Comparison of ENCODE assay signal across 1 cellular context in the genomic region with DNA sequence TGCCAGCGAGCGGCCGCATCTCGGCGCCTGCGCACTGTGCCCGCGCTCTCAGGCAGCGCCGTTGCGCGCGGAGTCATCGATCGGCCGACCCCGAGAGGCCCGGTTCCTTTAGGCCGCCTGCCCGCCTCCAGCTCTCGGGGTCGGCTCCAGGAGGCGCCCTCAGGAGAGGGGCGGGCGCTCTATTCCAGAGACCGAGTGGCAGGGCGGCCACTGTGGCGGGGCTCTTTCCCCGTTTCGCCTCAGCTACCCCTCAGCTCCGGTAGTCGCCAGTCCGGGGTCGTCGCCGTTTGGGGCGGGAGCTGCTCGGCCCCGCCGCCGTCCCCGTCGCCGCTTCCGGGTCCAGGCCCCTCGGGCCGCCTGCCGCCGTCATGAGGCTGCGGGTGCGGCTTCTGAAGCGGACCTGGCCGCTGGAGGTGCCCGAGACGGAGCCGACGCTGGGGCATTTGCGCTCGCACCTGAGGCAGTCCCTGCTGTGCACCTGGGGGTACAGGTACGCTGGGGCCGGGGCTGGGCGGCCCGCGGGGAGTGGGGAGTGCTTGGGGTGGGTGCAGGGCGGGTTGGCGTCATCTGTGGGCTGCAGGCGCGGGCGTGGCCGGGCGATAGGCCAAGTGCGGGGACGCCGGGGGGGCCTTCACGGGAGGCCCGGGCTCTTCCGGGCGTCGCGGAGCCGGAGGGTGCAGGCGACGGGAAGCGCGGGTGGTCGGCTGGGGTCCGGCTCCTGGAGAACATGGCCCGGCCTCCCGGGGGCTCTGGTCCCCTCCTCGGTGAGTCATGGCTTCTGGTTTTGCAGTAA.
A peak's percentile ranks its signal among the peaks of the same experiment; 100 is the strongest.
TF ChIP-seq lines count a peak whose summit lies in the region.

A gene (plus strand): TSS at position 177 of the 793 bp plus-strand sequence. CDS start 192 bp downstream, at position 369.

TF ChIP-seq in K562, 482 proteins besides CTCF, POLR2A, EP300 and RAD21 (continued from another document and continues in another):
- TF ChIP-seq, protein P1, sequence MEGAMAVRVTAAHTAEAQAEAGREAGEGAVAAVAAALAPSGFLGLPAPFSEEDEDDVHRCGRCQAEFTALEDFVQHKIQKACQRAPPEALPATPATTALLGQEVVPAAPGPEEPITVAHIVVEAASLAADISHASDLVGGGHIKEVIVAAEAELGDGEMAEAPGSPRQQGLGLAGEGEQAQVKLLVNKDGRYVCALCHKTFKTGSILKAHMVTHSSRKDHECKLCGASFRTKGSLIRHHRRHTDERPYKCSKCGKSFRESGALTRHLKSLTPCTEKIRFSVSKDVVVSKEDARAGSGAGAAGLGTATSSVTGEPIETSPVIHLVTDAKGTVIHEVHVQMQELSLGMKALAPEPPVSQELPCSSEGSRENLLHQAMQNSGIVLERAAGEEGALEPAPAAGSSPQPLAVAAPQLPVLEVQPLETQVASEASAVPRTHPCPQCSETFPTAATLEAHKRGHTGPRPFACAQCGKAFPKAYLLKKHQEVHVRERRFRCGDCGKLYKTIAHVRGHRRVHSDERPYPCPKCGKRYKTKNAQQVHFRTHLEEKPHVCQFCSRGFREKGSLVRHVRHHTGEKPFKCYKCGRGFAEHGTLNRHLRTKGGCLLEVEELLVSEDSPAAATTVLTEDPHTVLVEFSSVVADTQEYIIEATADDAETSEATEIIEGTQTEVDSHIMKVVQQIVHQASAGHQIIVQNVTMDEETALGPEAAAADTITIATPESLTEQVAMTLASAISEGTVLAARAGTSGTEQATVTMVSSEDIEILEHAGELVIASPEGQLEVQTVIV (CRISPR knock-in tag; IDR thresholded peaks at IDR 0.05; ENCODE audit: borderline replicate concordance), result no peak
- no peak for TF ChIP-seq ZNF431 (CRISPR knock-in tag; IDR thresholded peaks at IDR 0.05)
- TF ChIP-seq PTRF (tag; IDR thresholded peaks at IDR 0.05), result no peak
- TF ChIP-seq NCOA4 (IDR thresholded peaks at IDR 0.05; ENCODE audit: partially characterized antibody), result no peak
- no peak for TF ChIP-seq ADNP (tag; IDR thresholded peaks at IDR 0.05)
- TF ChIP-seq, protein P2, sequence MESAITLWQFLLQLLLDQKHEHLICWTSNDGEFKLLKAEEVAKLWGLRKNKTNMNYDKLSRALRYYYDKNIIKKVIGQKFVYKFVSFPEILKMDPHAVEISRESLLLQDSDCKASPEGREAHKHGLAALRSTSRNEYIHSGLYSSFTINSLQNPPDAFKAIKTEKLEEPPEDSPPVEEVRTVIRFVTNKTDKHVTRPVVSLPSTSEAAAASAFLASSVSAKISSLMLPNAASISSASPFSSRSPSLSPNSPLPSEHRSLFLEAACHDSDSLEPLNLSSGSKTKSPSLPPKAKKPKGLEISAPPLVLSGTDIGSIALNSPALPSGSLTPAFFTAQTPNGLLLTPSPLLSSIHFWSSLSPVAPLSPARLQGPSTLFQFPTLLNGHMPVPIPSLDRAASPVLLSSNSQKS (CRISPR knock-in tag; IDR thresholded peaks at IDR 0.05), result no peak
- TF ChIP-seq FOXJ2 (tag; IDR thresholded peaks at IDR 0.05), result no peak
- no peak for TF ChIP-seq PHTF2 (CRISPR knock-in tag; IDR thresholded peaks at IDR 0.05)
- no peak for TF ChIP-seq DPF2 (IDR thresholded peaks at IDR 0.05)
- no peak for TF ChIP-seq ZNF695 (CRISPR knock-in tag; IDR thresholded peaks at IDR 0.05)
- TF ChIP-seq TAF7 (tag; IDR thresholded peaks at IDR 0.05), result no peak
- TF ChIP-seq, protein P3, sequence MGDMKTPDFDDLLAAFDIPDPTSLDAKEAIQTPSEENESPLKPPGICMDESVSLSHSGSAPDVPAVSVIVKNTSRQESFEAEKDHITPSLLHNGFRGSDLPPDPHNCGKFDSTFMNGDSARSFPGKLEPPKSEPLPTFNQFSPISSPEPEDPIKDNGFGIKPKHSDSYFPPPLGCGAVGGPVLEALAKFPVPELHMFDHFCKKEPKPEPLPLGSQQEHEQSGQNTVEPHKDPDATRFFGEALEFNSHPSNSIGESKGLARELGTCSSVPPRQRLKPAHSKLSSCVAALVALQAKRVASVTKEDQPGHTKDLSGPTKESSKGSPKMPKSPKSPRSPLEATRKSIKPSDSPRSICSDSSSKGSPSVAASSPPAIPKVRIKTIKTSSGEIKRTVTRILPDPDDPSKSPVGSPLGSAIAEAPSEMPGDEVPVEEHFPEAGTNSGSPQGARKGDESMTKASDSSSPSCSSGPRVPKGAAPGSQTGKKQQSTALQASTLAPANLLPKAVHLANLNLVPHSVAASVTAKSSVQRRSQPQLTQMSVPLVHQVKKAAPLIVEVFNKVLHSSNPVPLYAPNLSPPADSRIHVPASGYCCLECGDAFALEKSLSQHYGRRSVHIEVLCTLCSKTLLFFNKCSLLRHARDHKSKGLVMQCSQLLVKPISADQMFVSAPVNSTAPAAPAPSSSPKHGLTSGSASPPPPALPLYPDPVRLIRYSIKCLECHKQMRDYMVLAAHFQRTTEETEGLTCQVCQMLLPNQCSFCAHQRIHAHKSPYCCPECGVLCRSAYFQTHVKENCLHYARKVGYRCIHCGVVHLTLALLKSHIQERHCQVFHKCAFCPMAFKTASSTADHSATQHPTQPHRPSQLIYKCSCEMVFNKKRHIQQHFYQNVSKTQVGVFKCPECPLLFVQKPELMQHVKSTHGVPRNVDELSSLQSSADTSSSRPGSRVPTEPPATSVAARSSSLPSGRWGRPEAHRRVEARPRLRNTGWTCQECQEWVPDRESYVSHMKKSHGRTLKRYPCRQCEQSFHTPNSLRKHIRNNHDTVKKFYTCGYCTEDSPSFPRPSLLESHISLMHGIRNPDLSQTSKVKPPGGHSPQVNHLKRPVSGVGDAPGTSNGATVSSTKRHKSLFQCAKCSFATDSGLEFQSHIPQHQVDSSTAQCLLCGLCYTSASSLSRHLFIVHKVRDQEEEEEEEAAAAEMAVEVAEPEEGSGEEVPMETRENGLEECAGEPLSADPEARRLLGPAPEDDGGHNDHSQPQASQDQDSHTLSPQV (IDR thresholded peaks at IDR 0.05), result no peak
- TF ChIP-seq, protein P4, sequence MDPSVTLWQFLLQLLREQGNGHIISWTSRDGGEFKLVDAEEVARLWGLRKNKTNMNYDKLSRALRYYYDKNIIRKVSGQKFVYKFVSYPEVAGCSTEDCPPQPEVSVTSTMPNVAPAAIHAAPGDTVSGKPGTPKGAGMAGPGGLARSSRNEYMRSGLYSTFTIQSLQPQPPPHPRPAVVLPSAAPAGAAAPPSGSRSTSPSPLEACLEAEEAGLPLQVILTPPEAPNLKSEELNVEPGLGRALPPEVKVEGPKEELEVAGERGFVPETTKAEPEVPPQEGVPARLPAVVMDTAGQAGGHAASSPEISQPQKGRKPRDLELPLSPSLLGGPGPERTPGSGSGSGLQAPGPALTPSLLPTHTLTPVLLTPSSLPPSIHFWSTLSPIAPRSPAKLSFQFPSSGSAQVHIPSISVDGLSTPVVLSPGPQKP (CRISPR knock-in tag; IDR thresholded peaks at IDR 0.05), result no peak
- no peak for TF ChIP-seq ZNF12 (CRISPR knock-in tag; IDR thresholded peaks at IDR 0.05)
- TF ChIP-seq ARHGAP35 (IDR thresholded peaks at IDR 0.05; ENCODE audit: partially characterized antibody), result no peak
- no peak for TF ChIP-seq KLF16 (IDR thresholded peaks at IDR 0.05)
- TF ChIP-seq L3MBTL2 (IDR thresholded peaks at IDR 0.05), result peak; percentile 74
- no peak for TF ChIP-seq ESRRA (IDR thresholded peaks at IDR 0.05; ENCODE audit: borderline replicate concordance, low read depth)
- TF ChIP-seq ILK (tag; IDR thresholded peaks at IDR 0.05; ENCODE audit: borderline replicate concordance, low read depth), result no peak
- no peak for TF ChIP-seq ZNF263 (CRISPR knock-in tag; IDR thresholded peaks at IDR 0.05; ENCODE audit: borderline replicate concordance)
- TF ChIP-seq POLR3G (IDR thresholded peaks at IDR 0.05; ENCODE audit: extremely low read depth, insufficient read length, insufficient replicate concordance), result no peak
- TF ChIP-seq KLF6 (CRISPR knock-in tag; IDR thresholded peaks at IDR 0.05; ENCODE audit: borderline replicate concordance), result no peak
- TF ChIP-seq WHSC1 (IDR thresholded peaks at IDR 0.05; ENCODE audit: low read length), result no peak
- TF ChIP-seq ZNF764 (CRISPR knock-in tag; IDR thresholded peaks at IDR 0.05; ENCODE audit: low read depth), result no peak
- TF ChIP-seq ZFX (CRISPR knock-in tag; IDR thresholded peaks at IDR 0.05), result peak; percentile 98
- TF ChIP-seq ZC3H4 (CRISPR knock-in tag; IDR thresholded peaks at IDR 0.05; ENCODE audit: borderline replicate concordance), result 0 out of 2 replicates have a peak, but pooled peaks have one; percentile 37
- peak; percentile 66 for TF ChIP-seq TAF1 (IDR thresholded peaks at IDR 0.05; ENCODE audit: control insufficient read depth, extremely low read depth, insufficient read depth, low read length, severe bottlenecking)
- TF ChIP-seq PURB (CRISPR knock-in tag; IDR thresholded peaks at IDR 0.05; ENCODE audit: low read depth), result no peak
- no peak for TF ChIP-seq PHB (CRISPR knock-in tag; IDR thresholded peaks at IDR 0.05)
- no peak for TF ChIP-seq PPARD (CRISPR knock-in tag; IDR thresholded peaks at IDR 0.05)
- no peak for TF ChIP-seq NCOA1 (IDR thresholded peaks at IDR 0.05; ENCODE audit: low read depth)
- TF ChIP-seq, protein P5, sequence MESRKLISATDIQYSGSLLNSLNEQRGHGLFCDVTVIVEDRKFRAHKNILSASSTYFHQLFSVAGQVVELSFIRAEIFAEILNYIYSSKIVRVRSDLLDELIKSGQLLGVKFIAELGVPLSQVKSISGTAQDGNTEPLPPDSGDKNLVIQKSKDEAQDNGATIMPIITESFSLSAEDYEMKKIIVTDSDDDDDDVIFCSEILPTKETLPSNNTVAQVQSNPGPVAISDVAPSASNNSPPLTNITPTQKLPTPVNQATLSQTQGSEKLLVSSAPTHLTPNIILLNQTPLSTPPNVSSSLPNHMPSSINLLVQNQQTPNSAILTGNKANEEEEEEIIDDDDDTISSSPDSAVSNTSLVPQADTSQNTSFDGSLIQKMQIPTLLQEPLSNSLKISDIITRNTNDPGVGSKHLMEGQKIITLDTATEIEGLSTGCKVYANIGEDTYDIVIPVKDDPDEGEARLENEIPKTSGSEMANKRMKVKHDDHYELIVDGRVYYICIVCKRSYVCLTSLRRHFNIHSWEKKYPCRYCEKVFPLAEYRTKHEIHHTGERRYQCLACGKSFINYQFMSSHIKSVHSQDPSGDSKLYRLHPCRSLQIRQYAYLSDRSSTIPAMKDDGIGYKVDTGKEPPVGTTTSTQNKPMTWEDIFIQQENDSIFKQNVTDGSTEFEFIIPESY (CRISPR knock-in tag; IDR thresholded peaks at IDR 0.05), result no peak
- TF ChIP-seq, protein P6, sequence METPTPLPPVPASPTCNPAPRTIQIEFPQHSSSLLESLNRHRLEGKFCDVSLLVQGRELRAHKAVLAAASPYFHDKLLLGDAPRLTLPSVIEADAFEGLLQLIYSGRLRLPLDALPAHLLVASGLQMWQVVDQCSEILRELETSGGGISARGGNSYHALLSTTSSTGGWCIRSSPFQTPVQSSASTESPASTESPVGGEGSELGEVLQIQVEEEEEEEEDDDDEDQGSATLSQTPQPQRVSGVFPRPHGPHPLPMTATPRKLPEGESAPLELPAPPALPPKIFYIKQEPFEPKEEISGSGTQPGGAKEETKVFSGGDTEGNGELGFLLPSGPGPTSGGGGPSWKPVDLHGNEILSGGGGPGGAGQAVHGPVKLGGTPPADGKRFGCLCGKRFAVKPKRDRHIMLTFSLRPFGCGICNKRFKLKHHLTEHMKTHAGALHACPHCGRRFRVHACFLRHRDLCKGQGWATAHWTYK (CRISPR knock-in tag; IDR thresholded peaks at IDR 0.05), result peak; percentile 57; the same call in 1 of the 2 replicates
- TF ChIP-seq FOXA3 (CRISPR knock-in tag; conservative IDR thresholded peaks at IDR 0.05 in 1 of 2, IDR thresholded peaks at IDR 0.05 in 1 of 2), result peak in 1 of 2 experiments; percentile 35; a peak in 1 of 4 replicates
- TF ChIP-seq, protein P7, sequence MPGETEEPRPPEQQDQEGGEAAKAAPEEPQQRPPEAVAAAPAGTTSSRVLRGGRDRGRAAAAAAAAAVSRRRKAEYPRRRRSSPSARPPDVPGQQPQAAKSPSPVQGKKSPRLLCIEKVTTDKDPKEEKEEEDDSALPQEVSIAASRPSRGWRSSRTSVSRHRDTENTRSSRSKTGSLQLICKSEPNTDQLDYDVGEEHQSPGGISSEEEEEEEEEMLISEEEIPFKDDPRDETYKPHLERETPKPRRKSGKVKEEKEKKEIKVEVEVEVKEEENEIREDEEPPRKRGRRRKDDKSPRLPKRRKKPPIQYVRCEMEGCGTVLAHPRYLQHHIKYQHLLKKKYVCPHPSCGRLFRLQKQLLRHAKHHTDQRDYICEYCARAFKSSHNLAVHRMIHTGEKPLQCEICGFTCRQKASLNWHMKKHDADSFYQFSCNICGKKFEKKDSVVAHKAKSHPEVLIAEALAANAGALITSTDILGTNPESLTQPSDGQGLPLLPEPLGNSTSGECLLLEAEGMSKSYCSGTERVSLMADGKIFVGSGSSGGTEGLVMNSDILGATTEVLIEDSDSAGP (CRISPR knock-in tag; IDR thresholded peaks at IDR 0.05), result no peak
- TF ChIP-seq ETV6 (IDR thresholded peaks at IDR 0.05; ENCODE audit: borderline replicate concordance in 1 of 2, low read depth in 2 of 2, low read length in 1 of 2), result no peak
- no peak for TF ChIP-seq ETV6 (CRISPR knock-in tag; IDR thresholded peaks at IDR 0.05; ENCODE audit: borderline replicate concordance)
- no peak for TF ChIP-seq ZNF354B (CRISPR knock-in tag; IDR thresholded peaks at IDR 0.05)
- TF ChIP-seq RBM25 (IDR thresholded peaks at IDR 0.05; ENCODE audit: low read depth, low read length, severe bottlenecking), result no peak
- TF ChIP-seq, protein P8, sequence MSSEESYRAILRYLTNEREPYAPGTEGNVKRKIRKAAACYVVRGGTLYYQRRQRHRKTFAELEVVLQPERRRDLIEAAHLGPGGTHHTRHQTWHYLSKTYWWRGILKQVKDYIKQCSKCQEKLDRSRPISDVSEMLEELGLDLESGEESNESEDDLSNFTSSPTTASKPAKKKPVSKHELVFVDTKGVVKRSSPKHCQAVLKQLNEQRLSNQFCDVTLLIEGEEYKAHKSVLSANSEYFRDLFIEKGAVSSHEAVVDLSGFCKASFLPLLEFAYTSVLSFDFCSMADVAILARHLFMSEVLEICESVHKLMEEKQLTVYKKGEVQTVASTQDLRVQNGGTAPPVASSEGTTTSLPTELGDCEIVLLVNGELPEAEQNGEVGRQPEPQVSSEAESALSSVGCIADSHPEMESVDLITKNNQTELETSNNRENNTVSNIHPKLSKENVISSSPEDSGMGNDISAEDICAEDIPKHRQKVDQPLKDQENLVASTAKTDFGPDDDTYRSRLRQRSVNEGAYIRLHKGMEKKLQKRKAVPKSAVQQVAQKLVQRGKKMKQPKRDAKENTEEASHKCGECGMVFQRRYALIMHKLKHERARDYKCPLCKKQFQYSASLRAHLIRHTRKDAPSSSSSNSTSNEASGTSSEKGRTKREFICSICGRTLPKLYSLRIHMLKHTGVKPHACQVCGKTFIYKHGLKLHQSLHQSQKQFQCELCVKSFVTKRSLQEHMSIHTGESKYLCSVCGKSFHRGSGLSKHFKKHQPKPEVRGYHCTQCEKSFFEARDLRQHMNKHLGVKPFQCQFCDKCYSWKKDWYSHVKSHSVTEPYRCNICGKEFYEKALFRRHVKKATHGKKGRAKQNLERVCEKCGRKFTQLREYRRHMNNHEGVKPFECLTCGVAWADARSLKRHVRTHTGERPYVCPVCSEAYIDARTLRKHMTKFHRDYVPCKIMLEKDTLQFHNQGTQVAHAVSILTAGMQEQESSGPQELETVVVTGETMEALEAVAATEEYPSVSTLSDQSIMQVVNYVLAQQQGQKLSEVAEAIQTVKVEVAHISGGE (CRISPR knock-in tag; IDR thresholded peaks at IDR 0.05), result 0 out of 6 replicates have a peak, but pooled peaks of 1 of the 3 experiments have one; percentile 49
- TF ChIP-seq KLF13 (tag; IDR thresholded peaks at IDR 0.05; ENCODE audit: borderline replicate concordance, low read depth), result no peak
